1 cellular context compared by ENCODE assay signal in genomic region chr3:155870133-155870944, GRCh38.
TF ChIP-seq lines count a peak whose summit lies in the region.

TSS of gene GMPS (plus strand) at chr3:155870650. CDS start at chr3:155870871, 221 bp downstream.

TF ChIP-seq in WTC11, 78 proteins besides CTCF, POLR2A, EP300 and RAD21 (continued from another document):
- no peak for TF ChIP-seq FOXP4 (CRISPR knock-in tag; IDR thresholded peaks at IDR 0.05)
- TF ChIP-seq ZNF232 (CRISPR knock-in tag; IDR thresholded peaks at IDR 0.05): no peak
- TF ChIP-seq, protein P1, sequence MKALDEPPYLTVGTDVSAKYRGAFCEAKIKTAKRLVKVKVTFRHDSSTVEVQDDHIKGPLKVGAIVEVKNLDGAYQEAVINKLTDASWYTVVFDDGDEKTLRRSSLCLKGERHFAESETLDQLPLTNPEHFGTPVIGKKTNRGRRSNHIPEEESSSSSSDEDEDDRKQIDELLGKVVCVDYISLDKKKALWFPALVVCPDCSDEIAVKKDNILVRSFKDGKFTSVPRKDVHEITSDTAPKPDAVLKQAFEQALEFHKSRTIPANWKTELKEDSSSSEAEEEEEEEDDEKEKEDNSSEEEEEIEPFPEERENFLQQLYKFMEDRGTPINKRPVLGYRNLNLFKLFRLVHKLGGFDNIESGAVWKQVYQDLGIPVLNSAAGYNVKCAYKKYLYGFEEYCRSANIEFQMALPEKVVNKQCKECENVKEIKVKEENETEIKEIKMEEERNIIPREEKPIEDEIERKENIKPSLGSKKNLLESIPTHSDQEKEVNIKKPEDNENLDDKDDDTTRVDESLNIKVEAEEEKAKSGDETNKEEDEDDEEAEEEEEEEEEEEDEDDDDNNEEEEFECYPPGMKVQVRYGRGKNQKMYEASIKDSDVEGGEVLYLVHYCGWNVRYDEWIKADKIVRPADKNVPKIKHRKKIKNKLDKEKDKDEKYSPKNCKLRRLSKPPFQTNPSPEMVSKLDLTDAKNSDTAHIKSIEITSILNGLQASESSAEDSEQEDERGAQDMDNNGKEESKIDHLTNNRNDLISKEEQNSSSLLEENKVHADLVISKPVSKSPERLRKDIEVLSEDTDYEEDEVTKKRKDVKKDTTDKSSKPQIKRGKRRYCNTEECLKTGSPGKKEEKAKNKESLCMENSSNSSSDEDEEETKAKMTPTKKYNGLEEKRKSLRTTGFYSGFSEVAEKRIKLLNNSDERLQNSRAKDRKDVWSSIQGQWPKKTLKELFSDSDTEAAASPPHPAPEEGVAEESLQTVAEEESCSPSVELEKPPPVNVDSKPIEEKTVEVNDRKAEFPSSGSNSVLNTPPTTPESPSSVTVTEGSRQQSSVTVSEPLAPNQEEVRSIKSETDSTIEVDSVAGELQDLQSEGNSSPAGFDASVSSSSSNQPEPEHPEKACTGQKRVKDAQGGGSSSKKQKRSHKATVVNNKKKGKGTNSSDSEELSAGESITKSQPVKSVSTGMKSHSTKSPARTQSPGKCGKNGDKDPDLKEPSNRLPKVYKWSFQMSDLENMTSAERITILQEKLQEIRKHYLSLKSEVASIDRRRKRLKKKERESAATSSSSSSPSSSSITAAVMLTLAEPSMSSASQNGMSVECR (CRISPR knock-in tag; IDR thresholded peaks at IDR 0.05; ENCODE audit: borderline replicate concordance): peak; percentile 72; the same call in 1 of the 2 replicates
- TF ChIP-seq, protein P2, sequence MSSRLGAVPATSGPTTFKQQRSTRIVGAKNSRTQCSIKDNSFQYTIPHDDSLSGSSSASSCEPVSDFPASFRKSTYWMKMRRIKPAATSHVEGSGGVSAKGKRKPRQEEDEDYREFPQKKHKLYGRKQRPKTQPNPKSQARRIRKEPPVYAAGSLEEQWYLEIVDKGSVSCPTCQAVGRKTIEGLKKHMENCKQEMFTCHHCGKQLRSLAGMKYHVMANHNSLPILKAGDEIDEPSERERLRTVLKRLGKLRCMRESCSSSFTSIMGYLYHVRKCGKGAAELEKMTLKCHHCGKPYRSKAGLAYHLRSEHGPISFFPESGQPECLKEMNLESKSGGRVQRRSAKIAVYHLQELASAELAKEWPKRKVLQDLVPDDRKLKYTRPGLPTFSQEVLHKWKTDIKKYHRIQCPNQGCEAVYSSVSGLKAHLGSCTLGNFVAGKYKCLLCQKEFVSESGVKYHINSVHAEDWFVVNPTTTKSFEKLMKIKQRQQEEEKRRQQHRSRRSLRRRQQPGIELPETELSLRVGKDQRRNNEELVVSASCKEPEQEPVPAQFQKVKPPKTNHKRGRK (CRISPR knock-in tag; IDR thresholded peaks at IDR 0.05; ENCODE audit: borderline replicate concordance): no peak
- TF ChIP-seq GABPB1 (CRISPR knock-in tag; IDR thresholded peaks at IDR 0.05): 0 out of 2 replicates have a peak, but pooled peaks have one; percentile 16
- no peak for TF ChIP-seq ZNF317 (CRISPR knock-in tag; IDR thresholded peaks at IDR 0.05; ENCODE audit: borderline replicate concordance, low read depth)
- peak; percentile 95 for TF ChIP-seq HMGXB4 (CRISPR knock-in tag; IDR thresholded peaks at IDR 0.05)
- TF ChIP-seq, protein P3, sequence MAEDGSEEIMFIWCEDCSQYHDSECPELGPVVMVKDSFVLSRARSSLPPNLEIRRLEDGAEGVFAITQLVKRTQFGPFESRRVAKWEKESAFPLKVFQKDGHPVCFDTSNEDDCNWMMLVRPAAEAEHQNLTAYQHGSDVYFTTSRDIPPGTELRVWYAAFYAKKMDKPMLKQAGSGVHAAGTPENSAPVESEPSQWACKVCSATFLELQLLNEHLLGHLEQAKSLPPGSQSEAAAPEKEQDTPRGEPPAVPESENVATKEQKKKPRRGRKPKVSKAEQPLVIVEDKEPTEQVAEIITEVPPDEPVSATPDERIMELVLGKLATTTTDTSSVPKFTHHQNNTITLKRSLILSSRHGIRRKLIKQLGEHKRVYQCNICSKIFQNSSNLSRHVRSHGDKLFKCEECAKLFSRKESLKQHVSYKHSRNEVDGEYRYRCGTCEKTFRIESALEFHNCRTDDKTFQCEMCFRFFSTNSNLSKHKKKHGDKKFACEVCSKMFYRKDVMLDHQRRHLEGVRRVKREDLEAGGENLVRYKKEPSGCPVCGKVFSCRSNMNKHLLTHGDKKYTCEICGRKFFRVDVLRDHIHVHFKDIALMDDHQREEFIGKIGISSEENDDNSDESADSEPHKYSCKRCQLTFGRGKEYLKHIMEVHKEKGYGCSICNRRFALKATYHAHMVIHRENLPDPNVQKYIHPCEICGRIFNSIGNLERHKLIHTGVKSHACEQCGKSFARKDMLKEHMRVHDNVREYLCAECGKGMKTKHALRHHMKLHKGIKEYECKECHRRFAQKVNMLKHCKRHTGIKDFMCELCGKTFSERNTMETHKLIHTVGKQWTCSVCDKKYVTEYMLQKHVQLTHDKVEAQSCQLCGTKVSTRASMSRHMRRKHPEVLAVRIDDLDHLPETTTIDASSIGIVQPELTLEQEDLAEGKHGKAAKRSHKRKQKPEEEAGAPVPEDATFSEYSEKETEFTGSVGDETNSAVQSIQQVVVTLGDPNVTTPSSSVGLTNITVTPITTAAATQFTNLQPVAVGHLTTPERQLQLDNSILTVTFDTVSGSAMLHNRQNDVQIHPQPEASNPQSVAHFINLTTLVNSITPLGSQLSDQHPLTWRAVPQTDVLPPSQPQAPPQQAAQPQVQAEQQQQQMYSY (CRISPR knock-in tag; IDR thresholded peaks at IDR 0.05): peak; percentile 71
- TF ChIP-seq E2F5 (CRISPR knock-in tag; IDR thresholded peaks at IDR 0.05): 0 out of 2 replicates have a peak, but pooled peaks have one; percentile 77
- no peak for TF ChIP-seq SOX15 (CRISPR knock-in tag; IDR thresholded peaks at IDR 0.05)
TF ChIP-seq in WTC11: peak in this region for 21.
